In the genomic region with DNA sequence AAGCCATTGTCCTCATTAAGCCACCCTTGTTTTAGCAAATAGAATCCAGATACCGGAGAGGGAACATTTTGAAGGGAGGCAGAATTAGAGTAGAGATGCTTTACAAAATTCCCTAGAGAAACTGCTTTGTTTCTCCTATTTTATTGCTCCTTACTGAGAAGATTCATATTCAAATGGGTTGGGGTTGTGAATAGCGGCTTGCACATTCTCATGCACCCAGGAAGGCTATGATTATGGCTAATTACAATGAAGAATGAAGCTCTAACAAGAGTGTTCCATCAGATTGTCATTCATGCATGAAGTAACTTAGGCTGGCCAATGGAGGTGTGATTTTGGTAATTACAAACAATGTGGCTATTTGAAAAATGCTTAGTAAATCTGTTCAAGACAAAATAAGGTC, we compare ENCODE assay signal across 9 cellular contexts.
DNase-seq lines count a peak whose midpoint lies in the region; ATAC-seq, FAIRE-seq and TF ChIP-seq lines count a peak whose summit lies in the region.
"Had no signal": no experiment of that assay in that cellular context is flagged by ENCODE, and none has a peak within 500 bp of the region (broad histone marks: within the 10 kb centered on the region; RNA-seq: fewer than 3 reads in every experiment).

No MANE protein-coding gene starts in this region.

- H3K4ac ChIP-seq in mesenchymal stem cell (ENCODE audit: low read depth in 1 of 2, low read length in 2 of 2) = no peak overlapping the region

- H3K4me2 ChIP-seq in mesenchymal stem cell (ENCODE audit: low read length, poor library complexity, severe bottlenecking) = peak overlapping the region; percentile 56

- peak overlapping the region; percentile 85 for H3K9ac ChIP-seq in mesenchymal stem cell (ENCODE audit: low read length)

- no peaks in the 10 kb centered on the region for H3K79me1 ChIP-seq in mesenchymal stem cell (replicated peaks; ENCODE audit: low read length, poor library complexity, severe bottlenecking)

- no peak overlapping the region for H3K23ac ChIP-seq in mesenchymal stem cell (ENCODE audit: low read length in 2 of 2)

- no peak overlapping the region for H4K8ac ChIP-seq in mesenchymal stem cell (ENCODE audit: low read length)

- no peak overlapping the region for H4K91ac ChIP-seq in mesenchymal stem cell (ENCODE audit: low read length)

- peak overlapping the region; percentile 76 for H2BK5ac ChIP-seq in mesenchymal stem cell (ENCODE audit: low read depth, low read length, poor library complexity, severe bottlenecking)

- no peak for ATAC-seq in activated CD4-positive, CD25-positive, alpha-beta regulatory T cell treated with anti-CD3 and anti-CD28 coated beads, Interleukin-2, amount 50 U/mL, for 24 hours
- ATAC-seq: activated T-helper 17 cell treated with anti-CD3 and anti-CD28 coated beads, Interleukin-2, amount 50 U/mL, for 72 hours had no signal

- H3K14ac ChIP-seq in mesenchymal stem cell (ENCODE audit: low read length in 2 of 2) = no peak overlapping the region

- no peak for FAIRE-seq in frontal cortex (lab: Jason Lieb, UNC)

- H2BK120ac ChIP-seq in mesenchymal stem cell (ENCODE audit: low read depth, low read length) = peak overlapping the region; percentile 42

- peak overlapping the region; percentile 77 for H3K27ac ChIP-seq in mesenchymal stem cell (ENCODE audit: low read length, poor library complexity, severe bottlenecking)
- H3K27ac ChIP-seq in temporal lobe (ENCODE audit: low read depth, low read length) = peak overlapping the region; percentile 95

- H2AK5ac ChIP-seq in mesenchymal stem cell (ENCODE audit: low read length, severe bottlenecking) = peak overlapping the region; percentile 51

- H2AFZ ChIP-seq in mesenchymal stem cell (ENCODE audit: low read depth, low read length) = peak overlapping the region; percentile 39

- DNase-seq in NCI-H82 (lab: John Stamatoyannopoulos, UW) (peak; percentile 33), NCI-H82 treated with DMSO at 0.1 percent for 48 hours (lab: John Stamatoyannopoulos, UW; ENCODE audit: unreplicated experiment) (no peak), choroid plexus epithelial cell (ENCODE audit: low read depth) (no peak), mesenchymal stem cell (no peak), frontal cortex (ENCODE audit: low spot score in 2 of 2) (no peak), RPMI8226 (no peak)

- 20% methylated on average over 1 of the region's 2 CpGs for WGBS in mesenchymal stem cell

- H3K36me3 ChIP-seq in mesenchymal stem cell (ENCODE audit: control insufficient read depth in 1 of 2, insufficient read depth in 2 of 2, low read depth in 1 of 2, low read length in 2 of 2) = peaks cover 0 to 3% of the 10 kb centered on the region in 2 experiments

- no peak overlapping the region for H2BK12ac ChIP-seq in mesenchymal stem cell (ENCODE audit: low read length in 2 of 2)

- no peak overlapping the region for H2BK15ac ChIP-seq in mesenchymal stem cell (ENCODE audit: low read depth, poor library complexity, severe bottlenecking)

- H3K4me1 ChIP-seq in mesenchymal stem cell (ENCODE audit: control insufficient read depth, insufficient read depth, low read depth, low read length) = peaks cover 4% of the 10 kb centered on the region

- H3K27me3 ChIP-seq in mesenchymal stem cell (ENCODE audit: control insufficient read depth in 1 of 2, insufficient read depth in 1 of 2, low read length in 2 of 2) = no peaks in the 10 kb centered on the region

- H3K4me3 ChIP-seq in choroid plexus epithelial cell (ENCODE audit: low read depth, low read length) = peak overlapping the region; percentile 32
- H3K4me3 ChIP-seq in mesenchymal stem cell (ENCODE audit: insufficient read depth in 1 of 2, low read depth in 1 of 2, low read length in 2 of 2) = peak overlapping the region in 1 of 2 experiments; percentile 65

- H3K9me3 ChIP-seq in mesenchymal stem cell (ENCODE audit: control insufficient read depth, low read length) = no peaks in the 10 kb centered on the region

- no peak for TF ChIP-seq CTCF in choroid plexus epithelial cell (conservative IDR thresholded peaks at IDR 0.05; ENCODE audit: low read depth, low read length)

- no peak overlapping the region for H3K18ac ChIP-seq in mesenchymal stem cell (ENCODE audit: low read depth in 1 of 2, low read length in 2 of 2)
